ENCODE assay signal across 1 cellular context in the genomic region with DNA sequence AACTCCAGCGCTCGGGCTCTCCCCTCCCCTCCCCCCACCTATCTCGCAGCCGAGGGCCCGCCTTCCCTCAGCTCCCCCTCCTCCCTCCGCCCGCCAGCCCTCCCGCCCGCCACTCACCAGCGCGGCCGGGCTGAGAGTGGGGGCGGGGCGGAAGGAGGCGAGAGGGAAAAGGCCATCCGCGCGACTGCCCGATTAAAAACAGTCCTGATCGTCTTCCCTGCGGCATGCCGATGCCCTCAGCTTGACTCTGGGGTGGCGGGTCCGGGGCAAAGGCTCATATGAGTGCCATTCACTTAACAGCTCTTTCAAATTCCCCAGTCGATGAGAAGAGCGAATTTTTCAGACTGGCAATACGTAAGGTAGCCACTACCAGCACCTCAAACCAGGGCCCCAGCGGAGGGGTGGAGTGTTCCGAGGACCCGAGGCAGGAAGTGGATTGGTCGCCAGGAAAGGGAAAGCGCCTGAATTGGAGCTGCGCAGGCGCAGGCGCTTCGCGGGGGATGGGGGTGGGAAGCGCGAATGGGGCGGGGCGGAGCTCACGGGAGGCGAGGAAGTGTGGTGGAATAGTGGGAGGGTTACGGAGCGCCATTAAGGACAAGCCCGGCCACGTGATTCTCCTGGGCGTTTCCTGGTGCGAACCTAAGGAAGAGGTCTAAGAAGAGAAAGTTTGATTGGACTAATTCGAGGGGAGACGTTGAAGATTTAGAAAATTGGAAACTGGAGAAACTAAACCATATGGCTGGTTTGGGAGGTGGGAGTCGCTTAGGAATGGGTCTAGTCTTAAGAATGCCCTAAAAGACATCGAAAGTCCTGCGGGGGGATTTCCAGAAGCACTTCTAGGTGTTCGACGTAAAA.
TF ChIP-seq lines count a peak whose summit lies in the region.

A gene with protein sequence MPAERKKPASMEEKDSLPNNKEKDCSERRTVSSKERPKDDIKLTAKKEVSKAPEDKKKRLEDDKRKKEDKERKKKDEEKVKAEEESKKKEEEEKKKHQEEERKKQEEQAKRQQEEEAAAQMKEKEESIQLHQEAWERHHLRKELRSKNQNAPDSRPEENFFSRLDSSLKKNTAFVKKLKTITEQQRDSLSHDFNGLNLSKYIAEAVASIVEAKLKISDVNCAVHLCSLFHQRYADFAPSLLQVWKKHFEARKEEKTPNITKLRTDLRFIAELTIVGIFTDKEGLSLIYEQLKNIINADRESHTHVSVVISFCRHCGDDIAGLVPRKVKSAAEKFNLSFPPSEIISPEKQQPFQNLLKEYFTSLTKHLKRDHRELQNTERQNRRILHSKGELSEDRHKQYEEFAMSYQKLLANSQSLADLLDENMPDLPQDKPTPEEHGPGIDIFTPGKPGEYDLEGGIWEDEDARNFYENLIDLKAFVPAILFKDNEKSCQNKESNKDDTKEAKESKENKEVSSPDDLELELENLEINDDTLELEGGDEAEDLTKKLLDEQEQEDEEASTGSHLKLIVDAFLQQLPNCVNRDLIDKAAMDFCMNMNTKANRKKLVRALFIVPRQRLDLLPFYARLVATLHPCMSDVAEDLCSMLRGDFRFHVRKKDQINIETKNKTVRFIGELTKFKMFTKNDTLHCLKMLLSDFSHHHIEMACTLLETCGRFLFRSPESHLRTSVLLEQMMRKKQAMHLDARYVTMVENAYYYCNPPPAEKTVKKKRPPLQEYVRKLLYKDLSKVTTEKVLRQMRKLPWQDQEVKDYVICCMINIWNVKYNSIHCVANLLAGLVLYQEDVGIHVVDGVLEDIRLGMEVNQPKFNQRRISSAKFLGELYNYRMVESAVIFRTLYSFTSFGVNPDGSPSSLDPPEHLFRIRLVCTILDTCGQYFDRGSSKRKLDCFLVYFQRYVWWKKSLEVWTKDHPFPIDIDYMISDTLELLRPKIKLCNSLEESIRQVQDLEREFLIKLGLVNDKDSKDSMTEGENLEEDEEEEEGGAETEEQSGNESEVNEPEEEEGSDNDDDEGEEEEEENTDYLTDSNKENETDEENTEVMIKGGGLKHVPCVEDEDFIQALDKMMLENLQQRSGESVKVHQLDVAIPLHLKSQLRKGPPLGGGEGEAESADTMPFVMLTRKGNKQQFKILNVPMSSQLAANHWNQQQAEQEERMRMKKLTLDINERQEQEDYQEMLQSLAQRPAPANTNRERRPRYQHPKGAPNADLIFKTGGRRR (minus strand): TSS at position 13 of the 855 bp plus-strand sequence. CDS start 7,386 bp downstream, outside the sequence.

TF ChIP-seq in HepG2, 621 proteins besides CTCF, POLR2A, EP300 and RAD21 (continued from another document and continues in another):
- TF ChIP-seq POLR2AphosphoS5 (IDR thresholded peaks at IDR 0.05; ENCODE audit: low read depth, low read length) (peak; percentile 61), GTF3A (CRISPR knock-in tag; conservative IDR thresholded peaks at IDR 0.05) (no peak), TAF1 (CRISPR knock-in tag; IDR thresholded peaks at IDR 0.05) (0 out of 2 replicates have a peak, but pooled peaks have one; percentile 15), AKAP8 (CRISPR knock-in tag; IDR thresholded peaks at IDR 0.05) (no peak), HMG20B (CRISPR knock-in tag; conservative IDR thresholded peaks at IDR 0.05) (no peak), NR2C2 (CRISPR knock-in tag; IDR thresholded peaks at IDR 0.05; ENCODE audit: borderline replicate concordance) (peak; percentile 75), TBX3 (IDR thresholded peaks at IDR 0.05; ENCODE audit: borderline replicate concordance) (peak; percentile 56; the same call in 1 of the 2 replicates), SP2 (CRISPR knock-in tag; IDR thresholded peaks at IDR 0.05) (peak; percentile 48; the same call in 1 of the 2 replicates), ZNF501 (CRISPR knock-in tag; IDR thresholded peaks at IDR 0.05) (peak; percentile 50; the same call in 1 of the 2 replicates), ZNF563 (CRISPR knock-in tag; IDR thresholded peaks at IDR 0.05) (peak; percentile 34; the same call in 1 of the 2 replicates), KMT2B (CRISPR knock-in tag; IDR thresholded peaks at IDR 0.05) (peak; percentile 55), SIX1 (CRISPR knock-in tag; IDR thresholded peaks at IDR 0.05; ENCODE audit: borderline replicate concordance) (no peak), KDM5A (IDR thresholded peaks at IDR 0.05; ENCODE audit: borderline replicate concordance, low read length) (peak; percentile 90; the same call in 1 of the 2 replicates), GATAD1 (CRISPR knock-in tag; IDR thresholded peaks at IDR 0.05) (peak; percentile 69), ZFP82 (CRISPR knock-in tag; IDR thresholded peaks at IDR 0.05; ENCODE audit: borderline replicate concordance) (no peak), KMT2A (CRISPR knock-in tag; IDR thresholded peaks at IDR 0.05) (peak; percentile 17; the same call in 1 of the 2 replicates), KLF12 (CRISPR knock-in tag; IDR thresholded peaks at IDR 0.05; ENCODE audit: borderline replicate concordance) (peak; percentile 45), NONO (IDR thresholded peaks at IDR 0.05) (no peak), NONO (CRISPR knock-in tag; conservative IDR thresholded peaks at IDR 0.05) (0 out of 2 replicates have a peak, but pooled peaks have one; percentile 73), RORA (CRISPR knock-in tag; IDR thresholded peaks at IDR 0.05) (no peak), ZNF34 (CRISPR knock-in tag; IDR thresholded peaks at IDR 0.05; ENCODE audit: borderline replicate concordance) (no peak), ZNF670 (CRISPR knock-in tag; IDR thresholded peaks at IDR 0.05; ENCODE audit: borderline replicate concordance) (no peak), ZNF788 (CRISPR knock-in tag; IDR thresholded peaks at IDR 0.05; ENCODE audit: borderline replicate concordance) (peak; percentile 58; the same call in 1 of the 2 replicates), DMAP1 (CRISPR knock-in tag; IDR thresholded peaks at IDR 0.05) (peak; percentile 52), HOXA5 (CRISPR knock-in tag; IDR thresholded peaks at IDR 0.05) (0 out of 2 replicates have a peak, but pooled peaks have one; percentile 25), KLF11 (CRISPR knock-in tag; IDR thresholded peaks at IDR 0.05) (0 out of 2 replicates have a peak, but pooled peaks have one; percentile 34), ZMYM3 (CRISPR knock-in tag; IDR thresholded peaks at IDR 0.05) (no peak), ELF3 (CRISPR knock-in tag; IDR thresholded peaks at IDR 0.05) (peak; percentile 79), ERF (CRISPR knock-in tag; IDR thresholded peaks at IDR 0.05) (peak; percentile 62), ARHGAP35 (CRISPR knock-in tag; IDR thresholded peaks at IDR 0.05; ENCODE audit: borderline replicate concordance) (0 out of 2 replicates have a peak, but pooled peaks have one; percentile 23)
- TF ChIP-seq, protein P1, sequence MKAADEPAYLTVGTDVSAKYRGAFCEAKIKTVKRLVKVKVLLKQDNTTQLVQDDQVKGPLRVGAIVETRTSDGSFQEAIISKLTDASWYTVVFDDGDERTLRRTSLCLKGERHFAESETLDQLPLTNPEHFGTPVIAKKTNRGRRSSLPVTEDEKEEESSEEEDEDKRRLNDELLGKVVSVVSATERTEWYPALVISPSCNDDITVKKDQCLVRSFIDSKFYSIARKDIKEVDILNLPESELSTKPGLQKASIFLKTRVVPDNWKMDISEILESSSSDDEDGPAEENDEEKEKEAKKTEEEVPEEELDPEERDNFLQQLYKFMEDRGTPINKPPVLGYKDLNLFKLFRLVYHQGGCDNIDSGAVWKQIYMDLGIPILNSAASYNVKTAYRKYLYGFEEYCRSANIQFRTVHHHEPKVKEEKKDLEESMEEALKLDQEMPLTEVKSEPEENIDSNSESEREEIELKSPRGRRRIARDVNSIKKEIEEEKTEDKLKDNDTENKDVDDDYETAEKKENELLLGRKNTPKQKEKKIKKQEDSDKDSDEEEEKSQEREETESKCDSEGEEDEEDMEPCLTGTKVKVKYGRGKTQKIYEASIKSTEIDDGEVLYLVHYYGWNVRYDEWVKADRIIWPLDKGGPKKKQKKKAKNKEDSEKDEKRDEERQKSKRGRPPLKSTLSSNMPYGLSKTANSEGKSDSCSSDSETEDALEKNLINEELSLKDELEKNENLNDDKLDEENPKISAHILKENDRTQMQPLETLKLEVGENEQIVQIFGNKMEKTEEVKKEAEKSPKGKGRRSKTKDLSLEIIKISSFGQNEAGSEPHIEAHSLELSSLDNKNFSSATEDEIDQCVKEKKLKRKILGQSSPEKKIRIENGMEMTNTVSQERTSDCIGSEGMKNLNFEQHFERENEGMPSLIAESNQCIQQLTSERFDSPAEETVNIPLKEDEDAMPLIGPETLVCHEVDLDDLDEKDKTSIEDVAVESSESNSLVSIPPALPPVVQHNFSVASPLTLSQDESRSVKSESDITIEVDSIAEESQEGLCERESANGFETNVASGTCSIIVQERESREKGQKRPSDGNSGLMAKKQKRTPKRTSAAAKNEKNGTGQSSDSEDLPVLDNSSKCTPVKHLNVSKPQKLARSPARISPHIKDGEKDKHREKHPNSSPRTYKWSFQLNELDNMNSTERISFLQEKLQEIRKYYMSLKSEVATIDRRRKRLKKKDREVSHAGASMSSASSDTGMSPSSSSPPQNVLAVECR (CRISPR knock-in tag; IDR thresholded peaks at IDR 0.05; ENCODE audit: borderline replicate concordance) = peak; percentile 56; the same call in 1 of the 2 replicates
- TF ChIP-seq, protein P2, sequence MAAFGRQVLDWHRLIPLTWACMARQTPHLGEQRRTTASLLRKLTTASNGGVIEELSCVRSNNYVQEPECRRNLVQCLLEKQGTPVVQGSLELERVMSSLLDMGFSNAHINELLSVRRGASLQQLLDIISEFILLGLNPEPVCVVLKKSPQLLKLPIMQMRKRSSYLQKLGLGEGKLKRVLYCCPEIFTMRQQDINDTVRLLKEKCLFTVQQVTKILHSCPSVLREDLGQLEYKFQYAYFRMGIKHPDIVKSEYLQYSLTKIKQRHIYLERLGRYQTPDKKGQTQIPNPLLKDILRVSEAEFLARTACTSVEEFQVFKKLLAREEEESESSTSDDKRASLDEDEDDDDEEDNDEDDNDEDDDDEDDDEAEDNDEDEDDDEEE (CRISPR knock-in tag; IDR thresholded peaks at IDR 0.05) = peak; percentile 30; the same call in 1 of the 2 replicates
- TF ChIP-seq, protein P3, sequence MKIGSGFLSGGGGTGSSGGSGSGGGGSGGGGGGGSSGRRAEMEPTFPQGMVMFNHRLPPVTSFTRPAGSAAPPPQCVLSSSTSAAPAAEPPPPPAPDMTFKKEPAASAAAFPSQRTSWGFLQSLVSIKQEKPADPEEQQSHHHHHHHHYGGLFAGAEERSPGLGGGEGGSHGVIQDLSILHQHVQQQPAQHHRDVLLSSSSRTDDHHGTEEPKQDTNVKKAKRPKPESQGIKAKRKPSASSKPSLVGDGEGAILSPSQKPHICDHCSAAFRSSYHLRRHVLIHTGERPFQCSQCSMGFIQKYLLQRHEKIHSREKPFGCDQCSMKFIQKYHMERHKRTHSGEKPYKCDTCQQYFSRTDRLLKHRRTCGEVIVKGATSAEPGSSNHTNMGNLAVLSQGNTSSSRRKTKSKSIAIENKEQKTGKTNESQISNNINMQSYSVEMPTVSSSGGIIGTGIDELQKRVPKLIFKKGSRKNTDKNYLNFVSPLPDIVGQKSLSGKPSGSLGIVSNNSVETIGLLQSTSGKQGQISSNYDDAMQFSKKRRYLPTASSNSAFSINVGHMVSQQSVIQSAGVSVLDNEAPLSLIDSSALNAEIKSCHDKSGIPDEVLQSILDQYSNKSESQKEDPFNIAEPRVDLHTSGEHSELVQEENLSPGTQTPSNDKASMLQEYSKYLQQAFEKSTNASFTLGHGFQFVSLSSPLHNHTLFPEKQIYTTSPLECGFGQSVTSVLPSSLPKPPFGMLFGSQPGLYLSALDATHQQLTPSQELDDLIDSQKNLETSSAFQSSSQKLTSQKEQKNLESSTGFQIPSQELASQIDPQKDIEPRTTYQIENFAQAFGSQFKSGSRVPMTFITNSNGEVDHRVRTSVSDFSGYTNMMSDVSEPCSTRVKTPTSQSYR (CRISPR knock-in tag; IDR thresholded peaks at IDR 0.05; ENCODE audit: borderline replicate concordance) = peak; percentile 95
- TF ChIP-seq, protein P4, sequence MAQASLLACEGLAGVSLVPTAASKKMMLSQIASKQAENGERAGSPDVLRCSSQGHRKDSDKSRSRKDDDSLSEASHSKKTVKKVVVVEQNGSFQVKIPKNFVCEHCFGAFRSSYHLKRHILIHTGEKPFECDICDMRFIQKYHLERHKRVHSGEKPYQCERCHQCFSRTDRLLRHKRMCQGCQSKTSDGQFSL (CRISPR knock-in tag; IDR thresholded peaks at IDR 0.05) = no peak
- TF ChIP-seq, protein P5, sequence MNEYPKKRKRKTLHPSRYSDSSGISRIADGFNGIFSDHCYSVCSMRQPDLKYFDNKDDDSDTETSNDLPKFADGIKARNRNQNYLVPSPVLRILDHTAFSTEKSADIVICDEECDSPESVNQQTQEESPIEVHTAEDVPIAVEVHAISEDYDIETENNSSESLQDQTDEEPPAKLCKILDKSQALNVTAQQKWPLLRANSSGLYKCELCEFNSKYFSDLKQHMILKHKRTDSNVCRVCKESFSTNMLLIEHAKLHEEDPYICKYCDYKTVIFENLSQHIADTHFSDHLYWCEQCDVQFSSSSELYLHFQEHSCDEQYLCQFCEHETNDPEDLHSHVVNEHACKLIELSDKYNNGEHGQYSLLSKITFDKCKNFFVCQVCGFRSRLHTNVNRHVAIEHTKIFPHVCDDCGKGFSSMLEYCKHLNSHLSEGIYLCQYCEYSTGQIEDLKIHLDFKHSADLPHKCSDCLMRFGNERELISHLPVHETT (CRISPR knock-in tag; conservative IDR thresholded peaks at IDR 0.05) = 0 out of 2 replicates have a peak, but pooled peaks have one; percentile 9
- TF ChIP-seq, protein P6, sequence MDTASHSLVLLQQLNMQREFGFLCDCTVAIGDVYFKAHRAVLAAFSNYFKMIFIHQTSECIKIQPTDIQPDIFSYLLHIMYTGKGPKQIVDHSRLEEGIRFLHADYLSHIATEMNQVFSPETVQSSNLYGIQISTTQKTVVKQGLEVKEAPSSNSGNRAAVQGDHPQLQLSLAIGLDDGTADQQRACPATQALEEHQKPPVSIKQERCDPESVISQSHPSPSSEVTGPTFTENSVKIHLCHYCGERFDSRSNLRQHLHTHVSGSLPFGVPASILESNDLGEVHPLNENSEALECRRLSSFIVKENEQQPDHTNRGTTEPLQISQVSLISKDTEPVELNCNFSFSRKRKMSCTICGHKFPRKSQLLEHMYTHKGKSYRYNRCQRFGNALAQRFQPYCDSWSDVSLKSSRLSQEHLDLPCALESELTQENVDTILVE (CRISPR knock-in tag; IDR thresholded peaks at IDR 0.05) = peak; percentile 69; the same call in 1 of the 2 replicates
- TF ChIP-seq, protein P7, sequence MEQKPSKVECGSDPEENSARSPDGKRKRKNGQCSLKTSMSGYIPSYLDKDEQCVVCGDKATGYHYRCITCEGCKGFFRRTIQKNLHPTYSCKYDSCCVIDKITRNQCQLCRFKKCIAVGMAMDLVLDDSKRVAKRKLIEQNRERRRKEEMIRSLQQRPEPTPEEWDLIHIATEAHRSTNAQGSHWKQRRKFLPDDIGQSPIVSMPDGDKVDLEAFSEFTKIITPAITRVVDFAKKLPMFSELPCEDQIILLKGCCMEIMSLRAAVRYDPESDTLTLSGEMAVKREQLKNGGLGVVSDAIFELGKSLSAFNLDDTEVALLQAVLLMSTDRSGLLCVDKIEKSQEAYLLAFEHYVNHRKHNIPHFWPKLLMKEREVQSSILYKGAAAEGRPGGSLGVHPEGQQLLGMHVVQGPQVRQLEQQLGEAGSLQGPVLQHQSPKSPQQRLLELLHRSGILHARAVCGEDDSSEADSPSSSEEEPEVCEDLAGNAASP (CRISPR knock-in tag; IDR thresholded peaks at IDR 0.05; ENCODE audit: borderline replicate concordance) = peak; percentile 46; the same call in 1 of the 2 replicates
- TF ChIP-seq, protein P8, sequence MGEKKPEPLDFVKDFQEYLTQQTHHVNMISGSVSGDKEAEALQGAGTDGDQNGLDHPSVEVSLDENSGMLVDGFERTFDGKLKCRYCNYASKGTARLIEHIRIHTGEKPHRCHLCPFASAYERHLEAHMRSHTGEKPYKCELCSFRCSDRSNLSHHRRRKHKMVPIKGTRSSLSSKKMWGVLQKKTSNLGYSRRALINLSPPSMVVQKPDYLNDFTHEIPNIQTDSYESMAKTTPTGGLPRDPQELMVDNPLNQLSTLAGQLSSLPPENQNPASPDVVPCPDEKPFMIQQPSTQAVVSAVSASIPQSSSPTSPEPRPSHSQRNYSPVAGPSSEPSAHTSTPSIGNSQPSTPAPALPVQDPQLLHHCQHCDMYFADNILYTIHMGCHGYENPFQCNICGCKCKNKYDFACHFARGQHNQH (CRISPR knock-in tag; IDR thresholded peaks at IDR 0.05) = peak; percentile 45; the same call in 1 of the 2 replicates
